ENCODE assay signal across 8 cellular contexts in the genomic region with DNA sequence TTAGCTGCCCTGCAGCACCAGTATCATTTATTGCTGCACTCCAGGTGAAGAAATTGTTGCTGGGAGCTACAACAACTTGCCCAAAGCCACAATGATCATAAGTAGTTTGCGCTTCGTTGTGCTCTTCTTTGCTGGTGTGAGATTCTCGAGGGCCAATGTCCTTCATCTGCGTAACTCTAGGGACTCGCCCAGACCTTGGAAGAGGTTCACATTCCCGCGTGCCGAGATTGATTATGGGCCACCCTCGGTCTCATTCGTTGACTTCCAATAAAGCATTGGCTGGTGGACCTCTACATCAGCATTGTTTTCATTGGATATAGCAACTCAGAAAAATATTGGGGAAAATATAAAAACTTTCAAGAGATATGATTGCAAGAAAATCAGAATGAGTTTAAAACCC. TPM values are rescaled to one million over a fixed set of nuclear protein-coding genes. Genes with fewer than 3 reads are reported as not detected.
A peak's percentile ranks its signal among the peaks of the same experiment; 100 is the strongest.
DNase-seq lines count a peak whose midpoint lies in the region; ATAC-seq and TF ChIP-seq lines count a peak whose summit lies in the region.

No MANE protein-coding gene starts in this region.

- H3K9me3 ChIP-seq in breast epithelium, result no peaks in the 10 kb centered on the region

- H3K4me3 ChIP-seq in breast epithelium, result peak overlapping the region; percentile 78 to 90 (median 86)

- peaks cover 53% of the 10 kb centered on the region for H3K27me3 Mint-ChIP-seq in activated T-cell treated with anti-CD3 and anti-CD28 coated beads, Interleukin-2, amount 50 U/mL, for 72 hours (ENCODE audit: low read depth)
- H3K27me3 Mint-ChIP-seq in memory B cell, result peaks cover 15% of the 10 kb centered on the region
- peaks cover 19% of the 10 kb centered on the region for H3K27me3 Mint-ChIP-seq in type B pancreatic cell

- no peak overlapping the region for H3K27ac Mint-ChIP-seq in activated T-cell treated with anti-CD3 and anti-CD28 coated beads, Interleukin-2, amount 50 U/mL, for 72 hours
- H3K27ac Mint-ChIP-seq in memory B cell, result peak overlapping the region; percentile 78
- H3K27ac Mint-ChIP-seq in type B pancreatic cell, result peak overlapping the region; percentile 70

- H3K4me1 Mint-ChIP-seq in activated T-cell treated with anti-CD3 and anti-CD28 coated beads, Interleukin-2, amount 50 U/mL, for 72 hours (ENCODE audit: low read depth), result peaks cover 10% of the 10 kb centered on the region
- H3K4me1 Mint-ChIP-seq in memory B cell (peaks cover 4% of the 10 kb centered on the region), type B pancreatic cell (ENCODE audit: unreplicated experiment) (peaks cover 34% of the 10 kb centered on the region)

- no peaks in the 10 kb centered on the region for H3K27me3 ChIP-seq in breast epithelium

- no peak for ATAC-seq in activated T-cell treated with anti-CD3 and anti-CD28 coated beads, Interleukin-2, amount 50 U/mL, for 72 hours (replicated peaks in 1 of 2)
- ATAC-seq in memory B cell (ENCODE audit: low read depth) (no peak), GM19397 (IDR thresholded peaks at IDR 0.05; ENCODE audit: unreplicated experiment) (no peak)

- no peaks in the 10 kb centered on the region for H3K36me3 ChIP-seq in breast epithelium

- no peak for TF ChIP-seq CTCF in breast epithelium (IDR thresholded peaks at IDR 0.05)
- TF ChIP-seq CTCF in type B pancreatic cell (conservative IDR thresholded peaks at IDR 0.05), result no peak

- H3K4me3 Mint-ChIP-seq in activated T-cell treated with anti-CD3 and anti-CD28 coated beads, Interleukin-2, amount 50 U/mL, for 72 hours, result peak overlapping the region; percentile 91 to 93
- H3K4me3 Mint-ChIP-seq in memory B cell (peak overlapping the region; percentile 92), type B pancreatic cell (peak overlapping the region; percentile 97)

- intact Hi-C loops in breast epithelium (cut with DNase I; ENCODE audit: low total_unique reads) (no loop called here), posterior cingulate gyrus (cut with DNase I) (no loop called here)

- no peaks in the 10 kb centered on the region for H3K4me1 ChIP-seq in breast epithelium

- TF ChIP-seq POLR2A in breast epithelium (IDR thresholded peaks at IDR 0.05), result no peak

- no peak for DNase-seq in activated T-cell treated with anti-CD3 and anti-CD28 coated beads, Interleukin-2, amount 50 U/mL, for 72 hours
- DNase-seq in activated T-cell treated with anti-CD3 and anti-CD28 coated beads, Interleukin-2, amount 50 U/mL, for 48 hours, result no peak
- DNase-seq in breast epithelium (ENCODE audit: low spot score in 2 of 2), result no peak
- no peak for DNase-seq in memory B cell (ENCODE audit: low spot score in 2 of 2)
- DNase-seq in type B pancreatic cell (ENCODE audit: extremely low spot score, unreplicated experiment), result no peak
- DNase-seq in posterior cingulate gyrus, result no peak
- no peak for DNase-seq in SK-N-DZ (ENCODE audit: low spot score)

- no peaks in the 10 kb centered on the region for H3K36me3 Mint-ChIP-seq in activated T-cell treated with anti-CD3 and anti-CD28 coated beads, Interleukin-2, amount 50 U/mL, for 72 hours (ENCODE audit: insufficient read depth in 2 of 2)
- H3K36me3 Mint-ChIP-seq in memory B cell, result peaks cover 2% of the 10 kb centered on the region
- peaks cover 3% of the 10 kb centered on the region for H3K36me3 Mint-ChIP-seq in type B pancreatic cell

- peak overlapping the region; percentile 96 to 98 for H3K27ac ChIP-seq in breast epithelium

- no peaks in the 10 kb centered on the region for H3K9me3 Mint-ChIP-seq in activated T-cell treated with anti-CD3 and anti-CD28 coated beads, Interleukin-2, amount 50 U/mL, for 72 hours
- no peaks in the 10 kb centered on the region for H3K9me3 Mint-ChIP-seq in memory B cell
- H3K9me3 Mint-ChIP-seq in type B pancreatic cell, result no peaks in the 10 kb centered on the region

RNA-seq across cellular contexts. Expression of a gene that starts 0.4 kb away (rescaled TPM):
- total RNA-seq in activated T-cell treated with anti-CD3 and anti-CD28 coated beads, Interleukin-2, amount 50 U/mL, for 72 hours, result 1 to 10 TPM; 1.1 to 2.5 TPM
- total RNA-seq in breast epithelium, result 10 to 100 TPM; 53.1 to 94.4 (median 65.0) TPM
- total RNA-seq in type B pancreatic cell (ENCODE audit: low replicate concordance), result 33.2 and 43.5 TPM in 2 replicates
- polyA plus RNA-seq in SK-N-DZ (2014; cell fraction: cytosol; rRNA removed), result 16.0 and 17.6 TPM in 2 replicates
- polyA plus RNA-seq in SK-N-DZ (2014; cell fraction: nucleus; rRNA removed), result 20.0 and 29.4 TPM in 2 replicates
